ENCODE assay signal across 17 cellular contexts in genomic region chr9:136318769-136319241, GRCh38. TPM values are rescaled to one million over a fixed set of nuclear protein-coding genes. Genes with fewer than 3 reads are reported as not detected.
"Had no signal": no experiment of that assay in that cellular context is flagged by ENCODE, and none has a peak within 500 bp of the region (broad histone marks: within the 10 kb centered on the region; RNA-seq: fewer than 3 reads in every experiment).

No MANE protein-coding gene starts in this region.

- H3K36me3 ChIP-seq: heart left ventricle, left ventricle myocardium inferior, suprapubic skin, thyroid gland had no signal

- H3K4me1 ChIP-seq: heart left ventricle, left ventricle myocardium inferior, thyroid gland had no signal

- H3K27ac ChIP-seq: heart left ventricle, left ventricle myocardium inferior, suprapubic skin, thyroid gland had no signal

- ATAC-seq: esophagus mucosa; heart left ventricle; mucosa of descending colon; naive thymus-derived CD8-positive, alpha-beta T cell; stimulated activated naive CD8-positive, alpha-beta T cell treated with anti-CD3 and anti-CD28 coated beads, Interleukin-15, Interleukin-2, amounts not matched to agents 100 U/mL and 50 U/mL, for 24 hours had no signal

- DNase-seq: effector memory CD4-positive, alpha-beta T cell; hippocampal formation; left ventricle myocardium inferior; mucosa of descending colon; naive thymus-derived CD8-positive, alpha-beta T cell; small intestine; stimulated activated CD4-positive, alpha-beta T cell treated with anti-CD3 and anti-CD28 coated beads, Interleukin-2, amount 100 ng/mL, for 48 hours; stimulated activated naive CD8-positive, alpha-beta T cell treated with anti-CD3 and anti-CD28 coated beads, Interleukin-15, Interleukin-2, amounts not matched to agents 100 U/mL and 50 U/mL, for 24 hours; thyroid gland had no signal

- H3K4me3 ChIP-seq: heart left ventricle, left ventricle myocardium inferior, lung, mucosa of descending colon, suprapubic skin, thyroid gland had no signal

- H3K9me3 ChIP-seq: mucosa of descending colon, thyroid gland had no signal

RNA-seq across cellular contexts. Expression of gene CCDC187, which starts 14.9 kb away (rescaled TPM):
- total RNA-seq: esophagus mucosa; fibroblast of lung; glomerular endothelial cell; left ventricle myocardium inferior; naive thymus-derived CD8-positive, alpha-beta T cell; osteocyte; pulmonary artery endothelial cell had no signal
